ENCODE assay signal across 16 cellular contexts in the genomic region with DNA sequence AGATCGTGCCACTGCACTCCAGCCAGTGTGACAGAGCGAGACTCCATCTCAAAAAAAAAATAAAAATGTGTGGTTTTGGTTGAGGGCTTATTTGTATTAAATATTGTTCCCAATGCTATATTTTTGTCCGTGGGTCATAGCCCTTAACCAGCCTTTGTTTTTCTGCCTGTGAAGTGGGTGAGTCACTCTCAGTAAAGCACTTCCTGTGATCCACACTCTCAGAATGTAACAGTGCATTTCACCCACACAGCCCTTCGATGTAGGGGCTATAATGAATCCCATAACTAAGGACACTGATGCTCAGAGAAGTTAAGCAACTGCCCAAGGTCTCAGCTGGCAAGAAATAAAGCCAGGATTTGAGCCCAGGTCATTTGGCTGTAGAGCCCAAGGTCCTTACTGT. TPM values are rescaled to one million over a fixed set of nuclear protein-coding genes. Genes with fewer than 3 reads are reported as not detected.
DNase-seq lines count a peak whose midpoint lies in the region; ATAC-seq lines count a peak whose summit lies in the region.
"Had no signal": no experiment of that assay in that cellular context is flagged by ENCODE, and none has a peak within 500 bp of the region (broad histone marks: within the 10 kb centered on the region; RNA-seq: fewer than 3 reads in every experiment).

No MANE protein-coding gene starts in this region.

- no peak overlapping the region for H3K4me3 Mint-ChIP-seq in activated naive CD8-positive, alpha-beta T cell treated with anti-CD3 and anti-CD28 coated beads, Interleukin-2, amount 10 ng/mL, durations not matched to agents 7 days and 5 days
- H3K4me3 Mint-ChIP-seq: neural crest cell had no signal

- peaks cover 37% of the 10 kb centered on the region for H3K4me1 Mint-ChIP-seq in activated naive CD8-positive, alpha-beta T cell treated with anti-CD3 and anti-CD28 coated beads, Interleukin-2, amount 10 ng/mL, durations not matched to agents 7 days and 5 days

- H3K27me3 Mint-ChIP-seq in activated naive CD8-positive, alpha-beta T cell treated with anti-CD3 and anti-CD28 coated beads, Interleukin-2, amount 10 ng/mL, durations not matched to agents 7 days and 5 days = no peaks in the 10 kb centered on the region

- POLR2A ChIA-PET in activated naive CD8-positive, alpha-beta T cell treated with anti-CD3 and anti-CD28 coated beads, Interleukin-2, amount 10 ng/mL, durations not matched to agents 7 days and 5 days (lab: Charles Lee) = interaction anchor here (0.7 to 1.2 kb wide), 2 partner anchors 10 to 43 kb away, joined by 4 to 5 read pairs; no protein-coding TSS in a partner anchor

- DNase-seq in activated CD4-positive, alpha-beta T cell treated with anti-CD3 and anti-CD28 coated beads for 48 hours = peak; percentile 6
- DNase-seq in activated CD4-positive, alpha-beta T cell treated with anti-CD3 and anti-CD28 coated beads for 4 hours = no peak
- DNase-seq in HS-5 (ENCODE audit: low read depth) (peak; percentile 19), kidney tubule cell (ENCODE audit: low spot score) (peak; percentile 12), SIG-M5 treated with dmso at 0.1 percent for 504 hours (lab: John Stamatoyannopoulos, UW; ENCODE audit: unreplicated experiment) (no peak), AG08396 (ENCODE audit: low spot score) (no peak), NCI-H1436 treated with DMSO at 0.1 percent for 48 hours (lab: John Stamatoyannopoulos, UW) (no peak)
- DNase-seq in activated naive CD8-positive, alpha-beta T cell treated with anti-CD3 and anti-CD28 coated beads, Interleukin-2, amount 10 ng/mL, durations not matched to agents 7 days and 5 days = no peak
- DNase-seq: activated CD8-positive, alpha-beta memory T cell treated with anti-CD3 and anti-CD28 coated beads, Interleukin-2, amount 50 U/mL, for 4 hours; adrenal gland; colonic mucosa; DND-41; NCI-H1092 treated with DMSO at 0.1 percent for 48 hours had no signal

- peaks cover 43% of the 10 kb centered on the region for H3K36me3 Mint-ChIP-seq in activated naive CD8-positive, alpha-beta T cell treated with anti-CD3 and anti-CD28 coated beads, Interleukin-2, amount 10 ng/mL, durations not matched to agents 7 days and 5 days

- H3K9me3 Mint-ChIP-seq in activated naive CD8-positive, alpha-beta T cell treated with anti-CD3 and anti-CD28 coated beads, Interleukin-2, amount 10 ng/mL, durations not matched to agents 7 days and 5 days = peaks cover 2% of the 10 kb centered on the region
- H3K9me3 Mint-ChIP-seq: neural crest cell had no signal

- ATAC-seq in activated naive CD8-positive, alpha-beta T cell treated with anti-CD3 and anti-CD28 coated beads, Interleukin-2, amount 10 ng/mL, durations not matched to agents 7 days and 5 days (ENCODE audit: low read depth) = peak; percentile 56
- ATAC-seq: Panc1, SK-N-SH treated with all-trans-retinoic acid at 6 μM for 48 hours had no signal

- peak overlapping the region; percentile 80 for H3K27ac Mint-ChIP-seq in activated naive CD8-positive, alpha-beta T cell treated with anti-CD3 and anti-CD28 coated beads, Interleukin-2, amount 10 ng/mL, durations not matched to agents 7 days and 5 days

RNA-seq across cellular contexts. Expression of gene POLR3E, which starts 34.7 kb away (rescaled TPM):
- 10 to 100 TPM; 53.2 to 56.9 TPM for total RNA-seq in activated naive CD8-positive, alpha-beta T cell treated with anti-CD3 and anti-CD28 coated beads, Interleukin-2, amount 10 ng/mL, durations not matched to agents 7 days and 5 days

RNA-seq across cellular contexts. Expression of gene EEF2K, which starts 56.4 kb away (rescaled TPM):
- 10 to 100 TPM; 25.7 to 26.1 TPM for total RNA-seq in activated naive CD8-positive, alpha-beta T cell treated with anti-CD3 and anti-CD28 coated beads, Interleukin-2, amount 10 ng/mL, durations not matched to agents 7 days and 5 days

Comparison
In these comparisons a context has a peak if more than half of its experiments do, and no peak if none do; other contexts are left out.
1. DNase-seq: peak in activated CD4-positive, alpha-beta T cell treated with anti-CD3 and anti-CD28 coated beads for 48 hours (single experiment), HS-5 (single experiment) and kidney tubule cell (single experiment); none in activated CD4-positive, alpha-beta T cell treated with anti-CD3 and anti-CD28 coated beads for 4 hours (0 of 2), activated naive CD8-positive, alpha-beta T cell treated with anti-CD3 and anti-CD28 coated beads, Interleukin-2, amount 10 ng/mL, durations not matched to agents 7 days and 5 days (single experiment), SIG-M5 treated with dmso at 0.1 percent for 504 hours (single experiment), AG08396 (single experiment) and NCI-H1436 treated with DMSO at 0.1 percent for 48 hours (single experiment).